9 cellular contexts compared by ENCODE assay signal in genomic region chr14:23352506-23353432, GRCh38. TPM values are rescaled to one million over a fixed set of nuclear protein-coding genes. Genes with fewer than 3 reads are reported as not detected.
A peak's percentile ranks its signal among the peaks of the same experiment; 100 is the strongest.
DNase-seq lines count a peak whose midpoint lies in the region; ATAC-seq and TF ChIP-seq lines count a peak whose summit lies in the region.
"Had no signal": no experiment of that assay in that cellular context is flagged by ENCODE, and none has a peak within 500 bp of the region (broad histone marks: within the 10 kb centered on the region; RNA-seq: fewer than 3 reads in every experiment).

TSS of gene SLC22A17 (minus strand) at chr14:23352887.

- H2AFZ ChIP-seq in GM23248, result peak within 1 kb of the TSS; percentile 57

- no peak for TF ChIP-seq POLR2A in erythroblast (IDR thresholded peaks at IDR 0.05; ENCODE audit: low read length)

- H3K27me3 ChIP-seq in GM23248 (replicated peaks; ENCODE audit: insufficient read depth) (no peaks in the 10 kb centered on the region), mucosa of stomach (ENCODE audit: control insufficient read depth, insufficient read depth, low read length) (peaks cover 35% of the 10 kb centered on the region)

- peak within 1 kb of the TSS; percentile 44 for H3K27ac ChIP-seq in GM23248
- H3K27ac ChIP-seq: neutrophil had no signal

- peak; percentile 97 for DNase-seq in GM23248
- DNase-seq in NCI-H748 treated with DMSO at 0.1 percent for 48 hours (lab: John Stamatoyannopoulos, UW), result peak; percentile 70
- peak; percentile 26 for DNase-seq in activated T-helper 1 cell treated with Interleukin-2 at 50 U/mL for 16 hours (ENCODE audit: low read depth)
- peak; percentile 85 for DNase-seq in fibroblast of mammary gland (ENCODE audit: low read depth)
- peak; percentile 59 for DNase-seq in stimulated activated CD8-positive, alpha-beta memory T cell treated with anti-CD3 and anti-CD28 coated beads, Interleukin-4, amount 100 ng/mL, for 48 hours
- DNase-seq in erythroblast (lab: John Stamatoyannopoulos, UW), result no peak

- H3K4me3 ChIP-seq in GM23248 (peak within 1 kb of the TSS; percentile 77), fibroblast of mammary gland (ENCODE audit: control insufficient read depth, low read depth, low read length) (peak within 1 kb of the TSS; percentile 61), mucosa of stomach (ENCODE audit: low read length) (peak within 1 kb of the TSS; percentile 7)

- H3F3A ChIP-seq in GM23248 (ENCODE audit: insufficient read depth), result no peaks in the 10 kb centered on the region

- H3K9me2 ChIP-seq in GM23248 (ENCODE audit: insufficient read depth), result no peaks in the 10 kb centered on the region

- no peaks in the 10 kb centered on the region for H3K9me3 ChIP-seq in GM23248 (ENCODE audit: low read depth)
- H3K9me3 ChIP-seq in mucosa of stomach (ENCODE audit: control insufficient read depth, low read length), result no peaks in the 10 kb centered on the region
- H3K9me3 ChIP-seq: neutrophil had no signal

- no peak for ATAC-seq in HG02885 (IDR thresholded peaks at IDR 0.05; ENCODE audit: poor library complexity, unreplicated experiment)

- WGBS in GM23248 (ENCODE audit: low coverage in 1 of 2, low lambda C conversion rate in 2 of 2, missing lambda C conversion rate in 2 of 2), 2 experiments, result 0 to 1% methylated on average over 23 to 27 of the region's 42 CpGs

- peak; percentile 20 for TF ChIP-seq CTCF in fibroblast of mammary gland (conservative IDR thresholded peaks at IDR 0.05; ENCODE audit: control insufficient read depth, insufficient read depth, low read depth, low read length)

- no peaks in the 10 kb centered on the region for H3K79me2 ChIP-seq in GM23248 (ENCODE audit: insufficient read depth)

- H3K4me2 ChIP-seq in GM23248 (ENCODE audit: unreplicated experiment), result peak within 1 kb of the TSS; percentile 81

- 0 out of 2 replicates have a peak, but pooled peaks cover 4% of the 10 kb centered on the region for H3K36me3 ChIP-seq in GM23248 (ENCODE audit: low read depth)
- no peaks in the 10 kb centered on the region for H3K36me3 ChIP-seq in mucosa of stomach (ENCODE audit: control insufficient read depth, insufficient read depth, low read length)
- H3K36me3 ChIP-seq: neutrophil had no signal

- no peaks in the 10 kb centered on the region for H4K20me1 ChIP-seq in GM23248 (ENCODE audit: insufficient read depth)

- H3K9ac ChIP-seq in GM23248, result peak within 1 kb of the TSS; percentile 65
- H3K9ac ChIP-seq in mucosa of stomach (ENCODE audit: low read length), result peak within 1 kb of the TSS; percentile 44

- H3K4me1 ChIP-seq in GM23248 (ENCODE audit: insufficient read depth) (no peaks in the 10 kb centered on the region), mucosa of stomach (ENCODE audit: control insufficient read depth, insufficient read depth, low read length) (peaks cover 9% of the 10 kb centered on the region)

- in situ Hi-C loops in GM23248 (cut with MboI), result no loop called here

RNA-seq across cellular contexts. Expression of gene SLC22A17, which starts in this region (rescaled TPM):
- 32.8 and 42.3 TPM in 2 replicates for total RNA-seq in GM23248 (2014; rRNA removed; shearing (Covaris generic))
- 16.5 and 20.4 TPM in 2 replicates for polyA plus RNA-seq in GM23248 (2016; fragmentation: Nextera tagmentation; extraction: Ambion mirVana)

Comparison
In these comparisons a context has a peak if more than half of its experiments do, and no peak if none do; other contexts are left out.
1. DNase-seq: peak in GM23248 (single experiment), NCI-H748 treated with DMSO at 0.1 percent for 48 hours (single experiment), activated T-helper 1 cell treated with Interleukin-2 at 50 U/mL for 16 hours (single experiment), fibroblast of mammary gland (single experiment) and stimulated activated CD8-positive, alpha-beta memory T cell treated with anti-CD3 and anti-CD28 coated beads, Interleukin-4, amount 100 ng/mL, for 48 hours (single experiment); none in erythroblast (0 of 2).
2. H3K4me3 ChIP-seq: peak in every context shown above with its lines; median percentile 77 in GM23248; 61 in fibroblast of mammary gland; 7 in mucosa of stomach.